ENCODE assay signal across 2 cellular contexts in genomic region chr13:110346661-110347067, GRCh38.
TF ChIP-seq lines count a peak whose summit lies in the region.

No MANE protein-coding gene starts in this region.

TF ChIP-seq in SK-N-SH, 30 proteins besides CTCF, POLR2A, EP300 and RAD21:
- TF ChIP-seq MEF2A (IDR thresholded peaks at IDR 0.05; ENCODE audit: borderline replicate concordance, low read depth) (no peak), FOXJ3 (CRISPR knock-in tag; IDR thresholded peaks at IDR 0.05) (no peak)
TF ChIP-seq in SK-N-SH: peak in this region for 0.

TF ChIP-seq in SK-N-SH treated with all-trans-retinoic acid at 6 μM for 48 hours, 23 proteins besides CTCF, POLR2A, EP300 and RAD21:
- no peak for TF ChIP-seq PATZ1 (CRISPR knock-in tag; IDR thresholded peaks at IDR 0.05; ENCODE audit: borderline replicate concordance)
- TF ChIP-seq ZNF8 (CRISPR knock-in tag; IDR thresholded peaks at IDR 0.05) = no peak
- TF ChIP-seq OSR1 (CRISPR knock-in tag; IDR thresholded peaks at IDR 0.05) = no peak
- no peak for TF ChIP-seq ZC3H10 (CRISPR knock-in tag; IDR thresholded peaks at IDR 0.05)
- TF ChIP-seq ZNF565 (CRISPR knock-in tag; conservative IDR thresholded peaks at IDR 0.05; ENCODE audit: low read depth) = no peak
- no peak for TF ChIP-seq CREB5 (CRISPR knock-in tag; IDR thresholded peaks at IDR 0.05; ENCODE audit: low read depth)
